ENCODE assay signal across 33 cellular contexts in genomic region chr19:55076321-55076720, GRCh38. TPM values are rescaled to one million over a fixed set of nuclear protein-coding genes. Genes with fewer than 3 reads are reported as not detected.
DNase-seq lines count a peak whose midpoint lies in the region; ATAC-seq, FAIRE-seq and TF ChIP-seq lines count a peak whose summit lies in the region.
"Had no signal": no experiment of that assay in that cellular context is flagged by ENCODE, and none has a peak within 500 bp of the region (broad histone marks: within the 10 kb centered on the region; RNA-seq: fewer than 3 reads in every experiment).

No MANE protein-coding gene starts in this region.

- H4K20me1 ChIP-seq in PC-9 (ENCODE audit: insufficient read depth) (no peaks in the 10 kb centered on the region), hepatocyte (ENCODE audit: insufficient read depth, poor library complexity, severe bottlenecking) (no peaks in the 10 kb centered on the region)

- POLR2A ChIA-PET in PC-9 (lab: Charles Lee; ENCODE audit: unreplicated experiment) = interaction anchor here (0.7 kb wide), 1 partner anchor 123 kb away, joined by 12 read pairs; no protein-coding TSS in a partner anchor

- H3K36me3 Mint-ChIP-seq in CD14-positive monocyte = peaks cover 0 to 2% of the 10 kb centered on the region in 2 donors
- H3K36me3 Mint-ChIP-seq: immature natural killer cell had no signal

- H3K4me1 Mint-ChIP-seq in CD14-positive monocyte = peaks cover 29% of the 10 kb centered on the region

- H3K27me3 ChIP-seq in PC-9 (ENCODE audit: insufficient read depth, low read depth) = no peaks in the 10 kb centered on the region
- H3K27me3 ChIP-seq in hepatocyte = peaks cover 18% of the 10 kb centered on the region
- H3K27me3 ChIP-seq in pancreas = no peaks in the 10 kb centered on the region
- H3K27me3 ChIP-seq in aorta (ENCODE audit: control insufficient read depth in 1 of 2, insufficient read depth in 2 of 2, low read length in 1 of 2) = no peaks in the 10 kb centered on the region

- H3K36me3 ChIP-seq in PC-9 (ENCODE audit: low read depth) (no peaks in the 10 kb centered on the region), hepatocyte (replicated peaks; ENCODE audit: insufficient read depth, low read depth) (no peaks in the 10 kb centered on the region), pancreas (no peaks in the 10 kb centered on the region), aorta (ENCODE audit: control insufficient read depth in 1 of 2, insufficient read depth in 2 of 2, low read length in 1 of 2) (no peaks in the 10 kb centered on the region)
- H3K36me3 ChIP-seq: cardiac muscle cell, heart left ventricle, left ventricle myocardium inferior, neutrophil, thoracic aorta had no signal

- peak overlapping the region in 3 of 7 donors; percentile 37 to 85 (median 43) for H3K27ac Mint-ChIP-seq in CD14-positive monocyte
- H3K27ac Mint-ChIP-seq: activated T-cell treated with anti-CD3 and anti-CD28 coated beads, Interleukin-2, amount 50 U/mL, for 24 hours; B cell; immature natural killer cell; stimulated activated naive B cell treated with anti-CD40 and anti-IgM and Interleukin-4, amounts not matched to agents 10 μg/mL and 1 μg/mL and 100 μg/mL, for 72 hours had no signal

- TF ChIP-seq CTCF in CD14-positive monocyte (IDR thresholded peaks at IDR 0.05) = no peak
- no peak for TF ChIP-seq CTCF in PC-9 (conservative IDR thresholded peaks at IDR 0.05)
- no peak for TF ChIP-seq CTCF in hepatocyte (IDR thresholded peaks at IDR 0.05; ENCODE audit: poor library complexity)
- no peak for TF ChIP-seq CTCF in pancreas (IDR thresholded peaks at IDR 0.05)

- peaks cover 33 to 57% (median 36%) of the 10 kb centered on the region in 3 donors for H3K27me3 Mint-ChIP-seq in CD14-positive monocyte (ENCODE audit: low read depth in 3 of 3)

- no peak for FAIRE-seq in pancreas (lab: Jason Lieb, UNC)
- FAIRE-seq: A549, endometrium, H54, K562, small intestine had no signal

- H3K9me2 ChIP-seq in PC-9 (ENCODE audit: insufficient read depth) (no peaks in the 10 kb centered on the region), hepatocyte (replicated peaks; ENCODE audit: insufficient read depth) (no peaks in the 10 kb centered on the region)

- H2AFZ ChIP-seq in PC-9 (no peak overlapping the region), hepatocyte (no peak overlapping the region)

- H3K27ac ChIP-seq in PC-9 = peak overlapping the region; percentile 79
- no peak overlapping the region for H3K27ac ChIP-seq in hepatocyte
- peak overlapping the region in 3 of 4 donors; percentile 10 to 47 (median 42) for H3K27ac ChIP-seq in pancreas
- no peak overlapping the region for H3K27ac ChIP-seq in aorta (ENCODE audit: low read depth in 1 of 2, low read length in 2 of 2)
- H3K27ac ChIP-seq: cardiac muscle cell, heart left ventricle, left ventricle myocardium inferior, neutrophil, thoracic aorta had no signal

- no TSS peak for BruUV-seq in PC-9 (replicated peaks; lab: Mats Ljungman, UMichigan)

- ATAC-seq in pancreas (no peak), aorta (ENCODE audit: low FRiP score) (no peak), GM18907 (IDR thresholded peaks at IDR 0.05; ENCODE audit: unreplicated experiment) (no peak)
- ATAC-seq: heart left ventricle; K562; Right ventricle myocardium inferior; stimulated activated naive B cell treated with anti-CD40 and anti-IgM and Interleukin-4, amounts not matched to agents 10 μg/mL and 1 μg/mL and 100 μg/mL, for 72 hours had no signal

- H3K79me2 ChIP-seq in PC-9 (ENCODE audit: low read depth) (peaks cover 10% of the 10 kb centered on the region; the same call in 1 of the 2 replicates), hepatocyte (no peaks in the 10 kb centered on the region)

- CTCF ChIA-PET in PC-9 (lab: Charles Lee) = no interaction called here

- H3K4me2 ChIP-seq in PC-9 (peak overlapping the region; percentile 82), hepatocyte (peak overlapping the region; percentile 69)
- H3K4me2 ChIP-seq: A549 had no signal

- H3K4me3 ChIP-seq in PC-9 (peak overlapping the region; percentile 60), hepatocyte (no peak overlapping the region), pancreas (peak overlapping the region in 1 of 4 donors; percentile 20), aorta (ENCODE audit: low read length in 2 of 2) (no peak overlapping the region)
- H3K4me3 ChIP-seq: A549, cardiac muscle cell, heart left ventricle, K562, left ventricle myocardium inferior, thoracic aorta had no signal

- DNase-seq in CD14-positive monocyte (ENCODE audit: low spot score) (peak; percentile 43), PC-9 (no peak), hepatocyte (ENCODE audit: low spot score) (no peak), pancreas (peak in 3 of 6 donors; percentile 17 to 54 (median 31)), aorta (no peak), A172 (ENCODE audit: low spot score) (no peak), NCI-H2171 (lab: John Stamatoyannopoulos, UW) (no peak)
- DNase-seq: activated CD4-positive, CD25-positive, alpha-beta regulatory T cell treated with anti-CD3 and anti-CD28 coated beads, Interleukin-2, amount 50 U/mL, for 72 hours; activated CD8-positive, alpha-beta memory T cell treated with anti-CD3 and anti-CD28 coated beads for 24 hours; activated naive CD4-positive, alpha-beta T cell; activated T-cell treated with anti-CD3 and anti-CD28 coated beads, Interleukin-2, amount 50 U/mL, for 24 hours; cortex of kidney; EL; immature natural killer cell; left ventricle myocardium inferior; NCI-H1694; NCI-H2171 treated with DMSO at 0.1 percent for 48 hours; NCI-H526 treated with DMSO at 0.1 percent for 48 hours; stimulated activated CD4-positive, alpha-beta T cell treated with anti-CD3 and anti-CD28 coated beads, Interleukin-2, amount 100 ng/mL, for 48 hours; stimulated activated naive B cell treated with anti-CD40 and anti-IgM and Interleukin-4, amounts not matched to agents 10 μg/mL and 1 μg/mL and 100 μg/mL, for 72 hours; T1000 had no signal

- H3K4me1 ChIP-seq in PC-9 (replicated peaks; ENCODE audit: insufficient read depth) = peaks cover 27% of the 10 kb centered on the region
- H3K4me1 ChIP-seq in hepatocyte (ENCODE audit: insufficient read depth) = peaks cover 9% of the 10 kb centered on the region
- H3K4me1 ChIP-seq in pancreas = no peaks in the 10 kb centered on the region
- no peaks in the 10 kb centered on the region for H3K4me1 ChIP-seq in aorta (ENCODE audit: control insufficient read depth in 1 of 2, insufficient read depth in 2 of 2, low read length in 2 of 2)

- no peak overlapping the region for H3K4me3 Mint-ChIP-seq in CD14-positive monocyte
- H3K4me3 Mint-ChIP-seq: activated T-cell treated with anti-CD3 and anti-CD28 coated beads, Interleukin-2, amount 50 U/mL, for 24 hours; B cell; immature natural killer cell; stimulated activated naive B cell treated with anti-CD40 and anti-IgM and Interleukin-4, amounts not matched to agents 10 μg/mL and 1 μg/mL and 100 μg/mL, for 72 hours had no signal

- peaks cover 6 to 32% (median 18%) of the 10 kb centered on the region in 7 donors for H3K9me3 Mint-ChIP-seq in CD14-positive monocyte

- intact Hi-C loops in CD14-positive monocyte (cut with micrococcal nuclease) = no loop called here
- intact Hi-C loops in PC-9 (cut with micrococcal nuclease; ENCODE audit: unreplicated experiment) = no loop called here
- intact Hi-C loops in pancreas (cut with DNase I) = no loop called here
- intact Hi-C loops in aorta (cut with DNase I) = no loop called here

- peaks cover 54% of the 10 kb centered on the region for H3F3A ChIP-seq in PC-9 (ENCODE audit: insufficient read depth, low read depth)

- H3K9me3 ChIP-seq in PC-9 (ENCODE audit: insufficient read depth, low read depth) (no peaks in the 10 kb centered on the region), hepatocyte (ENCODE audit: low read depth) (no peaks in the 10 kb centered on the region), pancreas (no peaks in the 10 kb centered on the region), aorta (ENCODE audit: control insufficient read depth, low read length) (no peaks in the 10 kb centered on the region)
- H3K9me3 ChIP-seq: A549, neutrophil, thoracic aorta had no signal

- WGBS in hepatocyte (ENCODE audit: low lambda C conversion rate, missing lambda C conversion rate) = 72% methylated on average over 7 of the region's 12 CpGs
- 70 to 73% methylated on average over 7 to 12 of the region's 12 CpGs for WGBS in pancreas, 2 donors
- 77 to 83% methylated on average over 12 of the region's 12 CpGs for WGBS in aorta, 2 donors

RNA-seq across cellular contexts. Expression of gene EPS8L1, which starts 0.7 kb away (rescaled TPM):
- polyA plus RNA-seq in CD14-positive monocyte (1 to 10 TPM; 1.5 to 1.8 TPM), hepatocyte (33.8 and 49.6 TPM in 2 replicates), pancreas (100 to 1,000 TPM; 152 to 279 TPM), aorta (10 to 100 TPM in 1 of 2 donors, under 1 TPM in 1; 0.38 to 10.8 TPM)
- total RNA-seq in PC-9 (2021) (111 and 162 TPM in 2 replicates), hepatocyte (20.5 and 25.7 TPM in 2 replicates), pancreas (10 to 100 TPM; 10.2 to 32.0 (median 16.0) TPM), aorta (1 to 10 TPM in 1 of 2 donors, under 1 TPM in 1; 0.81 to 4.1 TPM)
- 4.0 and 9.8 TPM in 2 replicates for total RNA-seq in A172 (2014; rRNA removed; shearing (Covaris generic))

RNA-seq across cellular contexts. Expression of gene RDH13, which starts 13.4 kb away (rescaled TPM):
- polyA plus RNA-seq in CD14-positive monocyte (1 to 10 TPM; 1.6 to 2.3 TPM), hepatocyte (17.7 and 21.9 TPM in 2 replicates), pancreas (10 to 100 TPM; 22.0 to 26.6 TPM), aorta (10 to 100 TPM in 1 of 2 donors, 1 to 10 TPM in 1; 3.4 to 12.4 TPM)
- total RNA-seq in PC-9 (2021) (39.8 and 42.1 TPM in 2 replicates), hepatocyte (14.5 and 17.3 TPM in 2 replicates), pancreas (10 to 100 TPM; 10.9 to 27.1 (median 14.2) TPM), aorta (10 to 100 TPM in 1 of 2 donors, 1 to 10 TPM in 1; 8.9 to 14.4 TPM)
- 10.0 and 11.2 TPM in 2 replicates for total RNA-seq in A172 (2014; rRNA removed; shearing (Covaris generic))

RNA-seq across cellular contexts. Expression of gene GP6, which starts 38.3 kb away (rescaled TPM):
- polyA plus RNA-seq in CD14-positive monocyte (1 to 10 TPM in 1 of 2 donors, under 1 TPM in 1; 0.14 to 1.1 TPM), hepatocyte (0.24 and 0.93 TPM in 2 replicates), pancreas (under 1 TPM in 1 of 2 donors, not detected in 1; 0.31 TPM), aorta (under 1 TPM in 1 of 2 donors, not detected in 1; 0.08 TPM)
- total RNA-seq in PC-9 (2021) (0.76 and 1.3 TPM in 2 replicates), hepatocyte (0.07 TPM in 1 of 2 replicates, not detected in the other), pancreas (under 1 TPM in 5 of 6 donors, not detected in 1; 0.09 to 0.25 (median 0.24) TPM), aorta (under 1 TPM; 0.27 to 0.84 TPM)
- 0.07 and 0.48 TPM in 2 replicates for total RNA-seq in A172 (2014; rRNA removed; shearing (Covaris generic))
- total RNA-seq: thoracic aorta had no signal
- polyA plus RNA-seq: cardiac muscle cell had no signal

RNA-seq across cellular contexts. Expression of gene PPP1R12C, which starts 41.1 kb away (rescaled TPM):
- polyA plus RNA-seq in CD14-positive monocyte (1 to 10 TPM; 2.1 to 2.6 TPM), hepatocyte (74.5 and 83.6 TPM in 2 replicates), pancreas (100 to 1,000 TPM; 174 to 266 TPM), aorta (100 to 1,000 TPM; 104 to 432 TPM)
- total RNA-seq in PC-9 (2021) (110 and 114 TPM in 2 replicates), hepatocyte (69.7 and 71.8 TPM in 2 replicates), pancreas (10 to 100 TPM; 37.1 to 61.5 (median 50.9) TPM), aorta (100 to 1,000 TPM; 134 to 218 TPM)
- total RNA-seq in A172 (2014; rRNA removed; shearing (Covaris generic)) = 85.7 and 87.4 TPM in 2 replicates

Comparison
In these comparisons a context has a peak if more than half of its experiments do, and no peak if none do; other contexts are left out.
1. H3K27ac ChIP-seq: peak in PC-9 (single experiment) and pancreas (3 of 4); none in hepatocyte (single experiment) and aorta (0 of 2).